1 cellular context compared by ENCODE assay signal in genomic region chr17:64506576-64507417, GRCh38.
A peak's percentile ranks its signal among the peaks of the same experiment; 100 is the strongest.
TF ChIP-seq lines count a peak whose summit lies in the region.

Gene CEP95 (plus strand): TSS chr17:64506977. CDS start chr17:64507098, 121 bp downstream.

TF ChIP-seq in HEK293, 187 proteins besides CTCF, POLR2A, EP300 and RAD21 (continued from another document):
- TF ChIP-seq ZNF747 (tag by site-specific recombination; IDR thresholded peaks at IDR 0.05) (no peak), ZNF621 (tag by site-specific recombination; IDR thresholded peaks at IDR 0.05) (no peak), ZNF37A (tag by site-specific recombination; IDR thresholded peaks at IDR 0.05) (no peak), PRDM10 (tag by site-specific recombination; IDR thresholded peaks at IDR 0.05) (peak; percentile 93), EGR2 (tag by site-specific recombination; IDR thresholded peaks at IDR 0.05; ENCODE audit: low read depth) (no peak; the same call in 1 of the 2 replicates), TSHZ1 (tag by site-specific recombination; IDR thresholded peaks at IDR 0.05; ENCODE audit: borderline replicate concordance) (no peak), MEIS1 (CRISPR knock-in tag; IDR thresholded peaks at IDR 0.05; ENCODE audit: borderline replicate concordance) (no peak), PRDM2 (tag by site-specific recombination; IDR thresholded peaks at IDR 0.05; ENCODE audit: borderline replicate concordance) (no peak), ZNF514 (tag by site-specific recombination; IDR thresholded peaks at IDR 0.05) (no peak), ZNF433 (tag by site-specific recombination; IDR thresholded peaks at IDR 0.05; ENCODE audit: low read depth) (no peak), ZNF350 (tag by site-specific recombination; IDR thresholded peaks at IDR 0.05) (peak; percentile 99), BCL11B (tag by site-specific recombination; IDR thresholded peaks at IDR 0.05; ENCODE audit: low read depth) (peak; percentile 50), ZNF19 (tag by site-specific recombination; IDR thresholded peaks at IDR 0.05; ENCODE audit: low read depth) (no peak), ZNF423 (tag by site-specific recombination; IDR thresholded peaks at IDR 0.05) (0 out of 2 replicates have a peak, but pooled peaks have one; percentile 42), ZBTB17 (tag by site-specific recombination; IDR thresholded peaks at IDR 0.05) (peak; percentile 86), ZBTB20 (tag by site-specific recombination; IDR thresholded peaks at IDR 0.05) (peak; percentile 79; the same call in 1 of the 2 replicates), ZNF335 (tag by site-specific recombination; conservative IDR thresholded peaks at IDR 0.05) (peak; percentile 65), ZNF2 (tag by site-specific recombination; IDR thresholded peaks at IDR 0.05) (peak; percentile 53; the same call in 1 of the 2 replicates), ZFP3 (tag by site-specific recombination; IDR thresholded peaks at IDR 0.05; ENCODE audit: low read depth) (peak; percentile 49; the same call in 1 of the 2 replicates), BCL6B (tag by site-specific recombination; IDR thresholded peaks at IDR 0.05) (no peak), ZFP69B (tag by site-specific recombination; IDR thresholded peaks at IDR 0.05) (peak; percentile 59), ZNF768 (tag by site-specific recombination; IDR thresholded peaks at IDR 0.05) (no peak), KLF8 (tag by site-specific recombination; IDR thresholded peaks at IDR 0.05) (peak; percentile 95), ZNF48 (tag by site-specific recombination; IDR thresholded peaks at IDR 0.05) (no peak), RBAK (tag by site-specific recombination; IDR thresholded peaks at IDR 0.05) (no peak), ZNF701 (tag by site-specific recombination; IDR thresholded peaks at IDR 0.05) (no peak), ZNF132 (tag by site-specific recombination; IDR thresholded peaks at IDR 0.05; ENCODE audit: borderline replicate concordance) (no peak), ZNF280D (tag by site-specific recombination; IDR thresholded peaks at IDR 0.05) (no peak)
